8 cellular contexts compared by ENCODE assay signal in genomic region chr14:21024668-21025373, GRCh38. TPM values are rescaled to one million over a fixed set of nuclear protein-coding genes. Genes with fewer than 3 reads are reported as not detected.
A peak's percentile ranks its signal among the peaks of the same experiment; 100 is the strongest.
DNase-seq lines count a peak whose midpoint lies in the region; ATAC-seq and TF ChIP-seq lines count a peak whose summit lies in the region.

Gene NDRG2 (minus strand): TSS chr14:21025061. CDS start chr14:21023315, 1,746 bp downstream.

- no TSS peak for BruUV-seq in MCF 10A (replicated peaks; lab: Mats Ljungman, UMichigan)

- H3K27ac ChIP-seq in spleen = peak within 1 kb of the TSS; percentile 66 to 93 (median 85)

- H3K4me1 ChIP-seq in spleen = peaks cover 8 to 69% (median 44%) of the 10 kb centered on the region in 6 donors

- H3K27me3 ChIP-seq in spleen (replicated peaks in 1 of 7) = peaks cover 0 to 31% (median 0%) of the 10 kb centered on the region in 7 donors

- intact Hi-C loops in MCF 10A (cut with micrococcal nuclease) (no loop called here), spleen (cut with DNase I; ENCODE audit: low total_unique reads) (no loop called here)

- TF ChIP-seq POLR2A in spleen (IDR thresholded peaks at IDR 0.05) = no peak

- H3K36me3 Mint-ChIP-seq in WTC11 = peaks cover 3% of the 10 kb centered on the region; the same call in 1 of the 2 replicates
- no peaks in the 10 kb centered on the region for H3K36me3 Mint-ChIP-seq in MCF 10A (ENCODE audit: insufficient read depth, unreplicated experiment)
- peaks cover 0 to 12% (median 4%) of the 10 kb centered on the region in 3 donors for H3K36me3 Mint-ChIP-seq in immature natural killer cell

- CTCF ChIA-PET in WTC11 (lab: Charles Lee) = interaction anchor here (0.6 to 3.0 kb wide), 8 partner anchors 10 to 80 kb away, joined by 3 to 57 read pairs (median 4); no protein-coding TSS in a partner anchor
- CTCF ChIA-PET in MCF 10A (lab: Yijun Ruan, JAX) = interaction anchor here (0.7 to 1.4 kb wide), 3 partner anchors 43 to 1252 kb away, joined by 3 to 4 read pairs (median 3); no protein-coding TSS in a partner anchor

- TF ChIP-seq CTCF in WTC11 (IDR thresholded peaks at IDR 0.05) (no peak), MCF 10A (IDR thresholded peaks at IDR 0.05; ENCODE audit: unreplicated experiment) (no peak), spleen (IDR thresholded peaks at IDR 0.05 in 8 of 11, conservative IDR thresholded peaks at IDR 0.05 in 3 of 11) (peak in 1 of 11 experiments; percentile 10)

- DNase-seq in DMS53 (lab: John Stamatoyannopoulos, UW) = peak; percentile 59
- peak; percentile 32 to 37 for DNase-seq in Kasumi-1 (lab: John Stamatoyannopoulos, UW)
- peak; percentile 92 for DNase-seq in WTC11 (ENCODE audit: low spot score)
- DNase-seq in MCF 10A (ENCODE audit: unreplicated experiment) = peak; percentile 19
- peak; percentile 59 to 68 (median 65) for DNase-seq in immature natural killer cell
- peak; percentile 94 for DNase-seq in spleen
- no peak for DNase-seq in GM19240 (ENCODE audit: insufficient read length, low spot score)

- H3K9me3 Mint-ChIP-seq in WTC11 = no peaks in the 10 kb centered on the region
- H3K9me3 Mint-ChIP-seq in MCF 10A (ENCODE audit: unreplicated experiment) = no peaks in the 10 kb centered on the region
- H3K9me3 Mint-ChIP-seq in immature natural killer cell = no peaks in the 10 kb centered on the region

- H3K4me1 Mint-ChIP-seq in WTC11 = peaks cover 39% of the 10 kb centered on the region
- no peaks in the 10 kb centered on the region for H3K4me1 Mint-ChIP-seq in MCF 10A (ENCODE audit: insufficient read depth, unreplicated experiment)
- peaks cover 11 to 20% of the 10 kb centered on the region in 2 donors for H3K4me1 Mint-ChIP-seq in immature natural killer cell

- 1 to 4% (median 1%) methylated on average over 41 to 68 of the region's 68 CpGs for WGBS in spleen, 5 donors

- H3K27me3 Mint-ChIP-seq in WTC11 (ENCODE audit: low read depth) (peaks cover 35% of the 10 kb centered on the region), MCF 10A (ENCODE audit: insufficient read depth, unreplicated experiment) (peaks cover 20% of the 10 kb centered on the region), immature natural killer cell (ENCODE audit: low read depth in 3 of 3) (peaks cover 4 to 11% (median 6%) of the 10 kb centered on the region in 3 donors)

- H3K4me3 ChIP-seq in spleen = peak within 1 kb of the TSS; percentile 76 to 90 (median 80)

- POLR2A ChIA-PET in WTC11 (lab: Charles Lee) (interaction anchor here (0.6 to 2.3 kb wide), 5 partner anchors 8 to 74 kb away, joined by 3 to 7 read pairs (median 4); partner anchors contain the start of gene ZNF219), MCF 10A (lab: Yijun Ruan, JAX) (interaction anchor here (0.7 kb wide), 1 partner anchor 28 kb away, joined by 4 read pairs; no protein-coding TSS in a partner anchor)

- no peaks in the 10 kb centered on the region for H3K9me3 ChIP-seq in spleen

- ATAC-seq in WTC11 (peak; percentile 74), GM21367 (IDR thresholded peaks at IDR 0.05; ENCODE audit: unreplicated experiment) (no peak)

- peaks cover 0 to 24% (median 8%) of the 10 kb centered on the region in 6 donors for H3K36me3 ChIP-seq in spleen

- peak within 1 kb of the TSS; percentile 99 for H3K27ac Mint-ChIP-seq in WTC11
- H3K27ac Mint-ChIP-seq in MCF 10A (ENCODE audit: low read depth, unreplicated experiment) = no peak within 1 kb of the TSS
- peak within 1 kb of the TSS in 5 of 6 donors; percentile 19 to 59 (median 52) for H3K27ac Mint-ChIP-seq in immature natural killer cell

- H3K4me3 Mint-ChIP-seq in WTC11 = peak within 1 kb of the TSS; percentile 93
- H3K4me3 Mint-ChIP-seq in MCF 10A (ENCODE audit: unreplicated experiment) = peak within 1 kb of the TSS; percentile 51
- H3K4me3 Mint-ChIP-seq in immature natural killer cell = peak within 1 kb of the TSS; percentile 83 to 93 (median 87)

TF ChIP-seq in WTC11, 78 proteins besides CTCF, POLR2A, EP300 and RAD21:
- TF ChIP-seq, protein P1, sequence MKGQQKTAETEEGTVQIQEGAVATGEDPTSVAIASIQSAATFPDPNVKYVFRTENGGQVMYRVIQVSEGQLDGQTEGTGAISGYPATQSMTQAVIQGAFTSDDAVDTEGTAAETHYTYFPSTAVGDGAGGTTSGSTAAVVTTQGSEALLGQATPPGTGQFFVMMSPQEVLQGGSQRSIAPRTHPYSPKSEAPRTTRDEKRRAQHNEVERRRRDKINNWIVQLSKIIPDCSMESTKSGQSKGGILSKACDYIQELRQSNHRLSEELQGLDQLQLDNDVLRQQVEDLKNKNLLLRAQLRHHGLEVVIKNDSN (CRISPR knock-in tag; IDR thresholded peaks at IDR 0.05) = 0 out of 2 replicates have a peak, but pooled peaks have one; percentile 2
- no peak for TF ChIP-seq GABPB1 (CRISPR knock-in tag; IDR thresholded peaks at IDR 0.05)
- TF ChIP-seq, protein P2, sequence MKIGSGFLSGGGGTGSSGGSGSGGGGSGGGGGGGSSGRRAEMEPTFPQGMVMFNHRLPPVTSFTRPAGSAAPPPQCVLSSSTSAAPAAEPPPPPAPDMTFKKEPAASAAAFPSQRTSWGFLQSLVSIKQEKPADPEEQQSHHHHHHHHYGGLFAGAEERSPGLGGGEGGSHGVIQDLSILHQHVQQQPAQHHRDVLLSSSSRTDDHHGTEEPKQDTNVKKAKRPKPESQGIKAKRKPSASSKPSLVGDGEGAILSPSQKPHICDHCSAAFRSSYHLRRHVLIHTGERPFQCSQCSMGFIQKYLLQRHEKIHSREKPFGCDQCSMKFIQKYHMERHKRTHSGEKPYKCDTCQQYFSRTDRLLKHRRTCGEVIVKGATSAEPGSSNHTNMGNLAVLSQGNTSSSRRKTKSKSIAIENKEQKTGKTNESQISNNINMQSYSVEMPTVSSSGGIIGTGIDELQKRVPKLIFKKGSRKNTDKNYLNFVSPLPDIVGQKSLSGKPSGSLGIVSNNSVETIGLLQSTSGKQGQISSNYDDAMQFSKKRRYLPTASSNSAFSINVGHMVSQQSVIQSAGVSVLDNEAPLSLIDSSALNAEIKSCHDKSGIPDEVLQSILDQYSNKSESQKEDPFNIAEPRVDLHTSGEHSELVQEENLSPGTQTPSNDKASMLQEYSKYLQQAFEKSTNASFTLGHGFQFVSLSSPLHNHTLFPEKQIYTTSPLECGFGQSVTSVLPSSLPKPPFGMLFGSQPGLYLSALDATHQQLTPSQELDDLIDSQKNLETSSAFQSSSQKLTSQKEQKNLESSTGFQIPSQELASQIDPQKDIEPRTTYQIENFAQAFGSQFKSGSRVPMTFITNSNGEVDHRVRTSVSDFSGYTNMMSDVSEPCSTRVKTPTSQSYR (CRISPR knock-in tag; IDR thresholded peaks at IDR 0.05) = 0 out of 2 replicates have a peak, but pooled peaks have one; percentile 49

RNA-seq across cellular contexts. Expression of gene NDRG2, which starts in this region (rescaled TPM):
- total RNA-seq in WTC11 (2021) = 28.5 to 32.2 TPM (median 30.1 TPM) in 3 replicates
- total RNA-seq in MCF 10A (2022) = 0.81 and 0.82 TPM in 2 replicates
- polyA plus RNA-seq in immature natural killer cell = 10 to 100 TPM; 10.9 to 40.0 (median 19.9) TPM
- total RNA-seq in spleen = 100 to 1,000 TPM; 101 to 335 (median 270) TPM
- 100 to 1,000 TPM in 1 of 3 donors, 10 to 100 TPM in 2; 72.4 to 174 (median 74.1) TPM for polyA plus RNA-seq in spleen

Comparison
In these comparisons a context has a peak if more than half of its experiments do, and no peak if none do; other contexts are left out.
1. RNA of gene NDRG2 (total RNA-seq): 101 to 335 TPM in spleen and 28.5 to 32.2 TPM in WTC11; 0.81 to 0.82 TPM in MCF 10A; every median in the first group is over 10 times any median in the second.
2. Peak in DNase-seq in MCF 10A; RNA of the gene not detected or under 1 TPM.
3. Peak in every context shown above with its lines, with median percentiles within 50 percentile points of each other: H3K4me3 Mint-ChIP-seq.